Comparison of ENCODE assay signal across 8 cellular contexts in genomic region chr11:65887026-65887722, GRCh38. TPM values are rescaled to one million over a fixed set of nuclear protein-coding genes. Genes with fewer than 3 reads are reported as not detected.
DNase-seq lines count a peak whose midpoint lies in the region; ATAC-seq and TF ChIP-seq lines count a peak whose summit lies in the region.

No MANE protein-coding gene starts in this region.

- H3K27me3 Mint-ChIP-seq in T-cell = no peaks in the 10 kb centered on the region

- H3K4me3 Mint-ChIP-seq in T-cell = peak overlapping the region; percentile 85 to 94 (median 92)

- peak overlapping the region; percentile 65 for H3K9ac ChIP-seq in fibroblast of lung (ENCODE audit: insufficient read depth, low read length)
- H3K9ac ChIP-seq in rectal smooth muscle tissue (ENCODE audit: low read length) = peak overlapping the region; percentile 70

- ATAC-seq in T-cell (replicated peaks in 1 of 4) = no peak
- no peak for ATAC-seq in GM18502 (IDR thresholded peaks at IDR 0.05; ENCODE audit: poor library complexity, unreplicated experiment)
- ATAC-seq in GM18868 (IDR thresholded peaks at IDR 0.05; ENCODE audit: unreplicated experiment) = no peak

- peaks cover 4% of the 10 kb centered on the region for H3K36me3 Mint-ChIP-seq in T-cell

- H3K4me3 ChIP-seq in GM12875 (ENCODE audit: low read depth, low read length) (peak overlapping the region; percentile 90), fibroblast of lung (replicated peaks in 1 of 4; ENCODE audit: control extremely low read depth in 1 of 4, insufficient read depth in 1 of 4, low read depth in 3 of 4, low read length in 4 of 4) (peak overlapping the region; percentile 49 to 85 (median 64)), rectal smooth muscle tissue (ENCODE audit: low read length) (peak overlapping the region; percentile 94)

- DNase-seq in T-cell (no peak), fibroblast of lung (ENCODE audit: low read depth in 2 of 2) (no peak), NCI-H2196 (lab: John Stamatoyannopoulos, UW; ENCODE audit: unreplicated experiment) (no peak)
- no peak for DNase-seq in effector CD8-positive, alpha-beta T cell (lab: John Stamatoyannopoulos, UW)

- peak overlapping the region; percentile 93 to 99 for H3K27ac Mint-ChIP-seq in T-cell

- peaks cover 56 to 64% (median 60%) of the 10 kb centered on the region in 3 donors for H3K4me1 Mint-ChIP-seq in T-cell

- H3K9me3 ChIP-seq in fibroblast of lung (ENCODE audit: control insufficient read depth, insufficient read depth, low read depth, low read length) = no peaks in the 10 kb centered on the region

- no peak overlapping the region for H2AFZ ChIP-seq in fibroblast of lung (ENCODE audit: low read length)

- H3K79me2 ChIP-seq in fibroblast of lung (ENCODE audit: control insufficient read depth, insufficient read depth, low read length) = peaks cover 41% of the 10 kb centered on the region

- no peaks in the 10 kb centered on the region for H3K27me3 ChIP-seq in fibroblast of lung (ENCODE audit: control insufficient read depth, insufficient read depth, low read length)
- H3K27me3 ChIP-seq in rectal smooth muscle tissue (ENCODE audit: control insufficient read depth, insufficient read depth, low read length) = no peaks in the 10 kb centered on the region

- H3K4me1 ChIP-seq in fibroblast of lung (ENCODE audit: control insufficient read depth, extremely low read depth, insufficient read depth, low read length) = peaks cover 14% of the 10 kb centered on the region
- peaks cover 22% of the 10 kb centered on the region for H3K4me1 ChIP-seq in rectal smooth muscle tissue (ENCODE audit: control insufficient read depth, insufficient read depth, low read length)

- POLR2A ChIA-PET in T-cell (lab: Charles Lee) = interaction anchor here (0.5 to 0.6 kb wide), 3 partner anchors 8 to 156 kb away, joined by 4 to 6 read pairs (median 4); no protein-coding TSS in a partner anchor

- H3K4me2 ChIP-seq in fibroblast of lung (ENCODE audit: extremely low read depth, insufficient read depth, low read length) = peak overlapping the region; percentile 96

- H3K36me3 ChIP-seq in fibroblast of lung (ENCODE audit: control insufficient read depth, insufficient read depth, low read length) (peaks cover 37% of the 10 kb centered on the region), rectal smooth muscle tissue (ENCODE audit: control insufficient read depth, insufficient read depth, low read length) (peaks cover 21% of the 10 kb centered on the region)

- peak overlapping the region; percentile 98 for H3K27ac ChIP-seq in fibroblast of lung (ENCODE audit: insufficient read depth, low read length)
- H3K27ac ChIP-seq in rectal smooth muscle tissue (ENCODE audit: low read depth, low read length) = peak overlapping the region; percentile 94

- H4K20me1 ChIP-seq in fibroblast of lung (ENCODE audit: control insufficient read depth, extremely low read depth, insufficient read depth, low read length) = no peaks in the 10 kb centered on the region

- TF ChIP-seq CTCF in GM12875 (IDR thresholded peaks at IDR 0.05; ENCODE audit: borderline replicate concordance, insufficient read depth, low read depth, low read length) (no peak), fibroblast of lung (conservative IDR thresholded peaks at IDR 0.05 in 1 of 2, IDR thresholded peaks at IDR 0.05 in 1 of 2; ENCODE audit: low read depth in 1 of 2, low read length in 2 of 2) (no peak)

- CTCF ChIA-PET in T-cell (lab: Charles Lee) = interaction anchor here (0.8 to 9.7 kb wide), 5 partner anchors 18 to 175 kb away, joined by 3 to 167 read pairs (median 3); partner anchors contain the start of genes CFL1 (in 1 of the 2), KAT5 (in 1 of the 2) and MUS81 (in 1 of the 2)

- no peaks in the 10 kb centered on the region for H3K9me3 Mint-ChIP-seq in T-cell

RNA-seq across cellular contexts. Expression of gene FIBP, which starts 1.1 kb away (rescaled TPM):
- total RNA-seq in T-cell (10 to 100 TPM; 30.2 to 47.1 (median 39.2) TPM), fibroblast of lung (134 and 168 TPM in 2 replicates)
- polyA plus RNA-seq in fibroblast of lung = 81.0 and 132 TPM in 2 replicates
- 102 and 166 TPM in 2 replicates for polyA plus RNA-seq in fibroblast of lung (2012)
- polyA minus RNA-seq in fibroblast of lung (ENCODE audit: low replicate concordance) = 125 and 200 TPM in 2 replicates

RNA-seq across cellular contexts. Expression of gene CCDC85B, which starts 3.3 kb away (rescaled TPM):
- total RNA-seq in T-cell (10 to 100 TPM; 20.3 to 39.0 (median 37.4) TPM), fibroblast of lung (83.7 and 118 TPM in 2 replicates)
- 18.1 and 20.6 TPM in 2 replicates for polyA plus RNA-seq in fibroblast of lung
- 78.4 and 153 TPM in 2 replicates for polyA plus RNA-seq in fibroblast of lung (2012)
- polyA minus RNA-seq in fibroblast of lung (ENCODE audit: low replicate concordance) = 6.7 and 7.7 TPM in 2 replicates

RNA-seq across cellular contexts. Expression of gene CTSW, which starts 7.5 kb away (rescaled TPM):
- total RNA-seq in T-cell (100 to 1,000 TPM in 1 of 5 donors, 10 to 100 TPM in 4; 45.3 to 127 (median 66.4) TPM), fibroblast of lung (not detected in 2 replicates)
- 0.10 TPM in 1 of 2 replicates, not detected in the other for polyA plus RNA-seq in fibroblast of lung
- polyA plus RNA-seq in fibroblast of lung (2012) = 0.09 TPM in 1 of 2 replicates, not detected in the other
- polyA minus RNA-seq in fibroblast of lung (ENCODE audit: low replicate concordance) = 0.30 TPM in 1 of 2 replicates, not detected in the other

RNA-seq across cellular contexts. Expression of gene FOSL1, which starts 13.0 kb away (rescaled TPM):
- 1 to 10 TPM in 2 of 5 donors, under 1 TPM in 3; 0.49 to 1.6 (median 0.65) TPM for total RNA-seq in T-cell
- total RNA-seq in fibroblast of lung = 7.4 and 8.8 TPM in 2 replicates
- 3.5 and 26.9 TPM in 2 replicates for polyA plus RNA-seq in fibroblast of lung
- 27.4 and 167 TPM in 2 replicates for polyA plus RNA-seq in fibroblast of lung (2012)
- polyA minus RNA-seq in fibroblast of lung (ENCODE audit: low replicate concordance) = 54.5 and 239 TPM in 2 replicates

RNA-seq across cellular contexts. Expression of gene EFEMP2, which starts 14.6 kb away (rescaled TPM):
- total RNA-seq in T-cell (10 to 100 TPM in 3 of 5 donors, 1 to 10 TPM in 2; 7.0 to 14.1 (median 10.2) TPM), fibroblast of lung (48.0 and 74.0 TPM in 2 replicates)
- polyA plus RNA-seq in fibroblast of lung = 156 and 161 TPM in 2 replicates
- 183 and 220 TPM in 2 replicates for polyA plus RNA-seq in fibroblast of lung (2012)
- polyA minus RNA-seq in fibroblast of lung (ENCODE audit: low replicate concordance) = 196 and 270 TPM in 2 replicates

Comparison
In these comparisons a context has a peak if more than half of its experiments do, and no peak if none do; other contexts are left out.
1. RNA of gene CTSW, which starts 7.5 kb away (total RNA-seq): 45.3 to 127 TPM in T-cell; not detected in fibroblast of lung; every median in the first group is over 10 times any median in the second.
2. Peak in every context shown above with its lines, with median percentiles within 50 percentile points of each other: H3K4me3 ChIP-seq.